In the genomic region with DNA sequence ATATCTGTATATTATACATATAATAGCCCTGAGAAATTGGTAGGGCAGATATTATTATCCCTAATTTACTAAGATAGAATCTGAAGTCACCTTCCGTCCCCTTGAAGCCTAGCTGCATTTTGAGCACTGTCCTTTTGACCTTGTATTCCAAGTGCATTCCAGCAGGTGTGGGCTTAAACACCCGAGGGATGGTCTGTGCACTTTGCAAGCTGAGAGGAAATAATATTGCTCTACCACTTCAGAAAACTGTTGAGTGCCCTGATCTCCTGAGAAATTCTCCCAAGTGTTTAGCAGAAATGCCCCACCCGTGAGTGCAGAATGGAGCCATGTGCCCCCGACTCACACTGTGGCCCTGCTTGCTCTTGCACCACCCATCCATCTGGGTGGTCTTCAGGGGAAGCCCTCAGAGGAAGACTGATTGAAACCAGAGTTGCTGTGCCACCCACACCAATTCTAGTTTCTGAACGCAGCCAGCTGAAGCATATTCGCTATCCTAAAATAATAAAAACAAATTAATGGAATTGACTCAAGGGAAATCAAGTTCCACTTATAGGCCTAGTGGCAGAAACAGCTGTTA, we compare ENCODE assay signal across 27 cellular contexts. TPM values are rescaled to one million over a fixed set of nuclear protein-coding genes. Genes with fewer than 3 reads are reported as not detected.
"Had no signal": no experiment of that assay in that cellular context is flagged by ENCODE, and none has a peak within 500 bp of the region (broad histone marks: within the 10 kb centered on the region; RNA-seq: fewer than 3 reads in every experiment).

No MANE protein-coding gene starts in this region.

- H3K27ac Mint-ChIP-seq: activated naive CD4-positive, alpha-beta T cell treated with anti-CD3 and anti-CD28 coated beads, Interleukin-2, amount 50 U/mL, for 72 hours; activated T-cell treated with anti-CD3 and anti-CD28 coated beads, Interleukin-2, amount 50 U/mL, for 24 hours; activated T-helper 17 cell treated with anti-CD3 and anti-CD28 coated beads, Interleukin-2, amount 50 U/mL, for 72 hours; effector memory CD8-positive, alpha-beta T cell; natural killer cell; T-cell; T-helper 2 cell treated with Interferon-gamma antibody and Interleukin-4, amounts not matched to agents 5 μg/mL and 100 μg/mL, for 36 hours had no signal

- H3K27me3 Mint-ChIP-seq: central memory CD8-positive, alpha-beta T cell had no signal

- H3K36me3 Mint-ChIP-seq: activated naive CD4-positive, alpha-beta T cell treated with anti-CD3 and anti-CD28 coated beads, Interleukin-2, amount 50 U/mL, for 72 hours; natural killer cell; T-cell had no signal

- H3K4me1 Mint-ChIP-seq: activated T-helper 17 cell treated with anti-CD3 and anti-CD28 coated beads, Interleukin-2, amount 50 U/mL, for 72 hours; central memory CD8-positive, alpha-beta T cell; natural killer cell; T-cell had no signal

- H3K9me3 ChIP-seq: adrenal gland, breast epithelium, colonic mucosa, gastrocnemius medialis, ovary, prostate gland, spleen had no signal

- H3K9me3 Mint-ChIP-seq: activated naive CD4-positive, alpha-beta T cell treated with anti-CD3 and anti-CD28 coated beads, Interleukin-2, amount 50 U/mL, for 72 hours; activated T-cell treated with anti-CD3 and anti-CD28 coated beads, Interleukin-2, amount 50 U/mL, for 24 hours; activated T-helper 17 cell treated with anti-CD3 and anti-CD28 coated beads, Interleukin-2, amount 50 U/mL, for 72 hours; central memory CD8-positive, alpha-beta T cell; effector memory CD8-positive, alpha-beta T cell; T-helper 2 cell treated with Interferon-gamma antibody and Interleukin-4, amounts not matched to agents 5 μg/mL and 100 μg/mL, for 36 hours had no signal

- H3K4me3 Mint-ChIP-seq: activated T-cell treated with anti-CD3 and anti-CD28 coated beads, Interleukin-2, amount 50 U/mL, for 24 hours; activated T-helper 17 cell treated with anti-CD3 and anti-CD28 coated beads, Interleukin-2, amount 50 U/mL, for 72 hours; central memory CD8-positive, alpha-beta T cell; effector memory CD8-positive, alpha-beta T cell; natural killer cell; T-cell; T-helper 2 cell treated with Interferon-gamma antibody and Interleukin-4, amounts not matched to agents 5 μg/mL and 100 μg/mL, for 36 hours had no signal

- DNase-seq: activated CD4-positive, alpha-beta T cell treated with anti-CD3 and anti-CD28 coated beads, Interleukin-2, amount 50 U/mL, for 4 hours; activated CD8-positive, alpha-beta memory T cell treated with anti-CD3 and anti-CD28 coated beads for 24 hours; activated CD8-positive, alpha-beta memory T cell treated with anti-CD3 and anti-CD28 coated beads, Interleukin-2, amount 50 U/mL, for 4 hours; activated T-cell treated with anti-CD3 and anti-CD28 coated beads, Interleukin-2, amount 50 U/mL, for 24 hours; adrenal gland; colonic mucosa; dorsolateral prefrontal cortex; effector memory CD8-positive, alpha-beta T cell; gastrocnemius medialis; hypothalamus; left cardiac atrium; midbrain; natural killer cell; ovary; spleen; stimulated activated CD4-positive, alpha-beta T cell treated with anti-CD3 and anti-CD28 coated beads, Interleukin-4, amount 100 ng/mL, for 24 hours; stimulated activated naive CD4-positive, alpha-beta T cell treated with Interleukin-2 at 50 U/mL for 16 hours; T-cell had no signal

- H3K36me3 ChIP-seq: adrenal gland, ascending aorta, breast epithelium, colonic mucosa, gastrocnemius medialis, ovary, prostate gland, spleen had no signal

- H3K4me3 ChIP-seq: adrenal gland, ascending aorta, breast epithelium, colonic mucosa, dorsolateral prefrontal cortex, gastrocnemius medialis, ovary, prostate gland, spleen had no signal

- H3K4me1 ChIP-seq: adrenal gland, breast epithelium, colonic mucosa, gastrocnemius medialis, prostate gland, spleen had no signal

- H3K27me3 ChIP-seq: adrenal gland, ascending aorta, breast epithelium, colonic mucosa, gastrocnemius medialis, ovary, spleen had no signal

- H3K27ac ChIP-seq: adrenal gland, ascending aorta, breast epithelium, colonic mucosa, dorsolateral prefrontal cortex, gastrocnemius medialis, ovary, prostate gland, spleen had no signal

RNA-seq across cellular contexts. Expression of a gene that starts 41.1 kb away (rescaled TPM):
- total RNA-seq: ascending aorta, endothelial cell of umbilical vein, lung microvascular endothelial cell had no signal
- polyA plus RNA-seq: endothelial cell of umbilical vein had no signal
